7 cellular contexts compared by ENCODE assay signal in genomic region chr16:69328854-69329316, GRCh38. TPM values are rescaled to one million over a fixed set of nuclear protein-coding genes. Genes with fewer than 3 reads are reported as not detected.
DNase-seq lines count a peak whose midpoint lies in the region; ATAC-seq and TF ChIP-seq lines count a peak whose summit lies in the region.

No MANE protein-coding gene starts in this region.

- H3K9me3 ChIP-seq in PC-9 (ENCODE audit: insufficient read depth, low read depth) (no peaks in the 10 kb centered on the region), duodenal mucosa (ENCODE audit: control insufficient read depth in 1 of 2, low read length in 2 of 2) (no peaks in the 10 kb centered on the region)

- H3K27ac ChIP-seq in PC-9 (no peak overlapping the region), duodenal mucosa (ENCODE audit: low read depth, low read length) (no peak overlapping the region)

- no TSS peak for BruUV-seq in PC-9 (replicated peaks; lab: Mats Ljungman, UMichigan)

- H3K36me3 ChIP-seq in GM06990 (ENCODE audit: control insufficient read depth, insufficient read depth, low read length) (peaks cover 23% of the 10 kb centered on the region), PC-9 (ENCODE audit: low read depth) (peaks cover 23% of the 10 kb centered on the region), duodenal mucosa (ENCODE audit: control insufficient read depth in 1 of 2, insufficient read depth in 2 of 2, low read length in 2 of 2) (peaks cover 14 to 50% of the 10 kb centered on the region in 2 donors)

- no peak overlapping the region for H2AFZ ChIP-seq in PC-9

- CTCF ChIA-PET in PC-9 (lab: Charles Lee), result no interaction called here

- peak overlapping the region; percentile 98 for H3K4me2 ChIP-seq in PC-9

- intact Hi-C loops in PC-9 (cut with micrococcal nuclease; ENCODE audit: unreplicated experiment), result no loop called here
- intact Hi-C loops in posterior vena cava (cut with DNase I), result no loop called here

- H3K79me2 ChIP-seq in PC-9 (ENCODE audit: low read depth), result peaks cover 60% of the 10 kb centered on the region

- ATAC-seq in HG03175 (IDR thresholded peaks at IDR 0.05; ENCODE audit: unreplicated experiment), result no peak

- H3K27me3 ChIP-seq in GM06990 (replicated peaks; ENCODE audit: control insufficient read depth, insufficient read depth, low read length), result no peaks in the 10 kb centered on the region
- no peaks in the 10 kb centered on the region for H3K27me3 ChIP-seq in PC-9 (ENCODE audit: insufficient read depth, low read depth)
- H3K27me3 ChIP-seq in duodenal mucosa (ENCODE audit: control insufficient read depth in 1 of 2, insufficient read depth in 2 of 2, low read length in 2 of 2), result no peaks in the 10 kb centered on the region

- H3K9ac ChIP-seq in duodenal mucosa (ENCODE audit: low read depth in 1 of 2, low read length in 2 of 2), result peak overlapping the region; percentile 66 to 76

- DNase-seq in GM06990 (ENCODE audit: extremely low read depth, insufficient read length), result no peak
- peak in 1 of 2 experiments; percentile 49 for DNase-seq in PC-9
- peak; percentile 55 for DNase-seq in posterior vena cava (ENCODE audit: low spot score)
- DNase-seq in NOMO-1 treated with DMSO at 0.1 percent for 48 hours (lab: John Stamatoyannopoulos, UW; ENCODE audit: unreplicated experiment), result no peak
- DNase-seq in stimulated activated naive CD4-positive, alpha-beta T cell (lab: John Stamatoyannopoulos, UW), result no peak

- H3K4me3 ChIP-seq in GM06990 (replicated peaks; ENCODE audit: low read depth, low read length) (peak overlapping the region; percentile 94), PC-9 (peak overlapping the region; percentile 87), duodenal mucosa (ENCODE audit: low read depth in 1 of 2, low read length in 2 of 2) (peak overlapping the region; percentile 83 to 86)

- H3K4me1 ChIP-seq in PC-9 (replicated peaks; ENCODE audit: insufficient read depth) (peaks cover 44% of the 10 kb centered on the region), duodenal mucosa (ENCODE audit: control insufficient read depth in 1 of 2, insufficient read depth in 2 of 2, low read length in 2 of 2) (peaks cover 35 to 53% of the 10 kb centered on the region in 2 donors)

- H3F3A ChIP-seq in PC-9 (ENCODE audit: insufficient read depth, low read depth), result peaks cover 31% of the 10 kb centered on the region; the same call in 1 of the 2 replicates

- H3K9me2 ChIP-seq in PC-9 (ENCODE audit: insufficient read depth), result no peaks in the 10 kb centered on the region

- peaks cover 57% of the 10 kb centered on the region for H4K20me1 ChIP-seq in PC-9 (ENCODE audit: insufficient read depth)

- POLR2A ChIA-PET in PC-9 (lab: Charles Lee; ENCODE audit: unreplicated experiment), result interaction anchor here (0.7 kb wide), 1 partner anchor 1150 kb away, joined by 6 read pairs; no protein-coding TSS in a partner anchor

- TF ChIP-seq CTCF in GM06990 (IDR thresholded peaks at IDR 0.05; ENCODE audit: insufficient read depth, low read length, poor library complexity, severe bottlenecking) (no peak), PC-9 (conservative IDR thresholded peaks at IDR 0.05) (no peak)

RNA-seq across cellular contexts. Expression of gene PDF, which starts 1.5 kb away (rescaled TPM):
- total RNA-seq in PC-9 (2021) (16.7 and 20.3 TPM in 2 replicates), posterior vena cava (1 to 10 TPM; 6.6 to 6.9 TPM)

RNA-seq across cellular contexts. Expression of gene COG8, which starts 10.5 kb away (rescaled TPM):
- total RNA-seq in PC-9 (2021) (39.9 and 41.9 TPM in 2 replicates), posterior vena cava (10 to 100 TPM; 21.9 to 22.4 TPM)

RNA-seq across cellular contexts. Expression of gene NIP7, which starts 10.7 kb away (rescaled TPM):
- total RNA-seq in PC-9 (2021), result 23.6 and 29.5 TPM in 2 replicates
- total RNA-seq in posterior vena cava, result 10 to 100 TPM; 14.3 to 15.9 TPM

RNA-seq across cellular contexts. Expression of gene VPS4A, which starts 17.7 kb away (rescaled TPM):
- total RNA-seq in PC-9 (2021) (25.4 and 26.7 TPM in 2 replicates), posterior vena cava (10 to 100 TPM; 23.4 to 24.1 TPM)

RNA-seq across cellular contexts. Expression of gene TMED6, which starts 22.7 kb away (rescaled TPM):
- total RNA-seq in PC-9 (2021) (0.59 TPM in 1 of 2 replicates, not detected in the other), posterior vena cava (under 1 TPM; 0.51 to 0.57 TPM)
